ENCODE assay signal across 27 cellular contexts in genomic region chr1:119681560-119681959, GRCh38.
"Had no signal": no experiment of that assay in that cellular context is flagged by ENCODE, and none has a peak within 500 bp of the region (broad histone marks: within the 10 kb centered on the region; RNA-seq: fewer than 3 reads in every experiment).

No MANE protein-coding gene starts in this region.

- H3K27me3 ChIP-seq: stomach, suprapubic skin, testis, thyroid gland, tibial artery, tibial nerve, transverse colon, upper lobe of left lung, upper lobe of right lung, uterus, vagina had no signal

- H3K9me3 ChIP-seq: stomach, suprapubic skin, testis, thoracic aorta, thyroid gland, tibial artery, tibial nerve, transverse colon, upper lobe of left lung, upper lobe of right lung, uterus, vagina had no signal

- ATAC-seq: stimulated activated effector memory CD8-positive, alpha-beta T cell treated with anti-CD3 and anti-CD28 coated beads, Interleukin-12 subunit alpha, Interleukin-12 subunit beta, amount 100 ng/mL, for 72 hours; stimulated activated memory B cell treated with anti-CD40 and anti-IgM and Interleukin-4, amounts not matched to agents 10 μg/mL and 1 μg/mL and 100 μg/mL, for 72 hours; stimulated activated naive B cell treated with anti-CD40 and anti-IgM and Interleukin-4, amounts not matched to agents 10 μg/mL and 1 μg/mL and 100 μg/mL, for 72 hours; stimulated activated naive CD8-positive, alpha-beta T cell treated with anti-CD3 and anti-CD28 coated beads, Interleukin-15, amount 100 ng/mL, for 72 hours; stimulated activated naive CD8-positive, alpha-beta T cell treated with anti-CD3 and anti-CD28 coated beads, Interleukin-15, Interleukin-2, amounts not matched to agents 100 U/mL and 50 U/mL, for 24 hours; upper lobe of right lung had no signal

- DNase-seq: stimulated activated CD4-positive, alpha-beta T cell treated with anti-CD3 and anti-CD28 coated beads, Interleukin-2, amount 100 ng/mL, for 48 hours; stimulated activated CD4-positive, alpha-beta T cell treated with anti-CD3 and anti-CD28 coated beads, Interleukin-4, amount 100 ng/mL, for 1 hour; stimulated activated CD4-positive, alpha-beta T cell treated with anti-CD3 and anti-CD28 coated beads, Interleukin-4, amount 100 ng/mL, for 24 hours; stimulated activated CD4-positive, alpha-beta T cell treated with anti-CD3 and anti-CD28 coated beads, Interleukin-4, amount 100 ng/mL, for 4 hours; stimulated activated CD8-positive, alpha-beta memory T cell treated with anti-CD3 and anti-CD28 coated beads, Interleukin-4, amount 100 ng/mL, for 48 hours; stimulated activated naive B cell treated with anti-CD40 and anti-IgM and Interleukin-4, amounts not matched to agents 10 μg/mL and 1 μg/mL and 100 μg/mL, for 72 hours; stimulated activated naive CD4-positive, alpha-beta T cell; stimulated activated naive CD4-positive, alpha-beta T cell treated with Interleukin-2 at 50 U/mL for 16 hours; stimulated activated naive CD8-positive, alpha-beta T cell treated with anti-CD3 and anti-CD28 coated beads, Interleukin-15, amount 100 ng/mL, for 72 hours; stimulated activated naive CD8-positive, alpha-beta T cell treated with anti-CD3 and anti-CD28 coated beads, Interleukin-15, Interleukin-2, amounts not matched to agents 100 U/mL and 50 U/mL, for 24 hours; stomach; substantia nigra; testis; thyroid gland; tibial artery; transverse colon; trophoblast cell; upper lobe of left lung; upper lobe of right lung; uterus had no signal

- FAIRE-seq: urothelium cell line had no signal

- H3K4me1 ChIP-seq: stomach, testis, tibial artery, transverse colon, upper lobe of left lung, upper lobe of right lung, uterus, vagina had no signal

- H3K27ac ChIP-seq: stomach, suprapubic skin, testis, thoracic aorta, thyroid gland, tibial artery, tibial nerve, transverse colon, upper lobe of left lung, upper lobe of right lung, uterus, vagina had no signal

- H3K36me3 ChIP-seq: stomach, suprapubic skin, thoracic aorta, thyroid gland, tibial artery, tibial nerve, transverse colon, upper lobe of left lung, upper lobe of right lung, uterus, vagina had no signal

- H3K4me3 ChIP-seq: stomach, suprapubic skin, testis, thoracic aorta, thyroid gland, tibial artery, tibial nerve, transverse colon, upper lobe of left lung, upper lobe of right lung, uterus, vagina had no signal
